In genomic region chr1:63674238-63674864, GRCh38 we compare ENCODE assay signal across 1 cellular context.
TF ChIP-seq lines count a peak whose summit lies in the region.

No MANE protein-coding gene starts in this region.

TF ChIP-seq in HepG2, 621 proteins besides CTCF, POLR2A, EP300 and RAD21 (continued from another document and continues in another):
- TF ChIP-seq ZFP90 (CRISPR knock-in tag; IDR thresholded peaks at IDR 0.05; ENCODE audit: borderline replicate concordance) (no peak; the same call in 1 of the 2 replicates), TARDBP (CRISPR knock-in tag; IDR thresholded peaks at IDR 0.05) (peak; percentile 61; the same call in 1 of the 2 replicates), ZFP91 (CRISPR knock-in tag; IDR thresholded peaks at IDR 0.05; ENCODE audit: borderline replicate concordance) (peak; percentile 98), MAFK (conservative IDR thresholded peaks at IDR 0.05 in 1 of 2, IDR thresholded peaks at IDR 0.05 in 1 of 2; ENCODE audit: low read length in 2 of 2) (0 out of 4 replicates have a peak, but pooled peaks of 1 of the 2 experiments have one; percentile 15), ZNF280D (CRISPR knock-in tag; IDR thresholded peaks at IDR 0.05) (peak; percentile 64; the same call in 1 of the 2 replicates), GABPB1 (CRISPR knock-in tag; IDR thresholded peaks at IDR 0.05) (peak; percentile 66), ZNF121 (CRISPR knock-in tag; IDR thresholded peaks at IDR 0.05) (peak; percentile 95), ATF5 (CRISPR knock-in tag; IDR thresholded peaks at IDR 0.05; ENCODE audit: low read depth) (no peak), ZNF251 (CRISPR knock-in tag; IDR thresholded peaks at IDR 0.05) (no peak), DPF2 (CRISPR knock-in tag; IDR thresholded peaks at IDR 0.05; ENCODE audit: borderline replicate concordance, low read depth) (peak; percentile 11; the same call in 1 of the 2 replicates), ZNF460 (CRISPR knock-in tag; IDR thresholded peaks at IDR 0.05; ENCODE audit: borderline replicate concordance) (no peak), FOSL1 (CRISPR knock-in tag; IDR thresholded peaks at IDR 0.05; ENCODE audit: borderline replicate concordance) (peak; percentile 83), FOXA3 (CRISPR knock-in tag; IDR thresholded peaks at IDR 0.05) (peak; percentile 47), ARID2 (CRISPR knock-in tag; IDR thresholded peaks at IDR 0.05; ENCODE audit: borderline replicate concordance) (no peak), MIER2 (CRISPR knock-in tag; IDR thresholded peaks at IDR 0.05) (peak; percentile 57; the same call in 1 of the 2 replicates), ZNF792 (CRISPR knock-in tag; IDR thresholded peaks at IDR 0.05) (no peak), ZNF781 (CRISPR knock-in tag; IDR thresholded peaks at IDR 0.05; ENCODE audit: borderline replicate concordance, not compliant biosample characterization) (peak; percentile 41), TEAD3 (CRISPR knock-in tag; optimal IDR thresholded peaks at IDR 0.05; ENCODE audit: borderline replicate concordance) (peak; percentile 80), FLYWCH1 (CRISPR knock-in tag; IDR thresholded peaks at IDR 0.05) (no peak), ZNF468 (CRISPR knock-in tag; IDR thresholded peaks at IDR 0.05) (no peak), HHEX (CRISPR knock-in tag; IDR thresholded peaks at IDR 0.05) (no peak), ASH2L (IDR thresholded peaks at IDR 0.05; ENCODE audit: insufficient read length, low read depth, low read length) (peak; percentile 54), ZNF670 (CRISPR knock-in tag; IDR thresholded peaks at IDR 0.05; ENCODE audit: borderline replicate concordance) (peak; percentile 68; the same call in 1 of the 2 replicates), ERF (CRISPR knock-in tag; IDR thresholded peaks at IDR 0.05) (peak; percentile 71), GPN1 (CRISPR knock-in tag; IDR thresholded peaks at IDR 0.05; ENCODE audit: borderline replicate concordance) (no peak), UBTF (CRISPR knock-in tag; IDR thresholded peaks at IDR 0.05) (peak; percentile 56), ZNF616 (CRISPR knock-in tag; IDR thresholded peaks at IDR 0.05; ENCODE audit: low read depth) (no peak), RFXAP (CRISPR knock-in tag; IDR thresholded peaks at IDR 0.05; ENCODE audit: borderline replicate concordance) (no peak), ZBTB33 (CRISPR knock-in tag; IDR thresholded peaks at IDR 0.05) (peak; percentile 35; the same call in 1 of the 2 replicates), ZFP36L1 (CRISPR knock-in tag; IDR thresholded peaks at IDR 0.05) (0 out of 2 replicates have a peak, but pooled peaks have one; percentile 47)
- TF ChIP-seq, protein P1, sequence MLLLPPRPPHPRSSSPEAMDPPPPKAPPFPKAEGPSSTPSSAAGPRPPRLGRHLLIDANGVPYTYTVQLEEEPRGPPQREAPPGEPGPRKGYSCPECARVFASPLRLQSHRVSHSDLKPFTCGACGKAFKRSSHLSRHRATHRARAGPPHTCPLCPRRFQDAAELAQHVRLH (CRISPR knock-in tag; IDR thresholded peaks at IDR 0.05; ENCODE audit: borderline replicate concordance, low read depth): peak; percentile 59; the same call in 1 of the 2 replicates
- TF ChIP-seq, protein P2, sequence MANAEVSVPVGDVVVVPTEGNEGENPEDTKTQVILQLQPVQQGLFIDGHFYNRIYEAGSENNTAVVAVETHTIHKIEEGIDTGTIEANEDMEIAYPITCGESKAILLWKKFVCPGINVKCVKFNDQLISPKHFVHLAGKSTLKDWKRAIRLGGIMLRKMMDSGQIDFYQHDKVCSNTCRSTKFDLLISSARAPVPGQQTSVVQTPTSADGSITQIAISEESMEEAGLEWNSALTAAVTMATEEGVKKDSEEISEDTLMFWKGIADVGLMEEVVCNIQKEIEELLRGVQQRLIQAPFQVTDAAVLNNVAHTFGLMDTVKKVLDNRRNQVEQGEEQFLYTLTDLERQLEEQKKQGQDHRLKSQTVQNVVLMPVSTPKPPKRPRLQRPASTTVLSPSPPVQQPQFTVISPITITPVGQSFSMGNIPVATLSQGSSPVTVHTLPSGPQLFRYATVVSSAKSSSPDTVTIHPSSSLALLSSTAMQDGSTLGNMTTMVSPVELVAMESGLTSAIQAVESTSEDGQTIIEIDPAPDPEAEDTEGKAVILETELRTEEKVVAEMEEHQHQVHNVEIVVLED (CRISPR knock-in tag; IDR thresholded peaks at IDR 0.05; ENCODE audit: borderline replicate concordance): 0 out of 2 replicates have a peak, but pooled peaks have one; percentile 50
- TF ChIP-seq, protein P3, sequence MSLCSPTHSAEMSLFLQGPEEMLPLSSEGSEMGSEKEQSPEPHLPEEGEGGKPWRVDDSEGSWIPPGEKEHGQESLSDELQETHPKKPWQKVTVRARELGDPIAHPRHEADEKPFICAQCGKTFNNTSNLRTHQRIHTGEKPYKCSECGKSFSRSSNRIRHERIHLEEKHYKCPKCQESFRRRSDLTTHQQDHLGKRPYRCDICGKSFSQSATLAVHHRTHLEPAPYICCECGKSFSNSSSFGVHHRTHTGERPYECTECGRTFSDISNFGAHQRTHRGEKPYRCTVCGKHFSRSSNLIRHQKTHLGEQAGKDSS (CRISPR knock-in tag; IDR thresholded peaks at IDR 0.05; ENCODE audit: borderline replicate concordance, low read depth): peak; percentile 32; the same call in 1 of the 2 replicates
- TF ChIP-seq, protein P4, sequence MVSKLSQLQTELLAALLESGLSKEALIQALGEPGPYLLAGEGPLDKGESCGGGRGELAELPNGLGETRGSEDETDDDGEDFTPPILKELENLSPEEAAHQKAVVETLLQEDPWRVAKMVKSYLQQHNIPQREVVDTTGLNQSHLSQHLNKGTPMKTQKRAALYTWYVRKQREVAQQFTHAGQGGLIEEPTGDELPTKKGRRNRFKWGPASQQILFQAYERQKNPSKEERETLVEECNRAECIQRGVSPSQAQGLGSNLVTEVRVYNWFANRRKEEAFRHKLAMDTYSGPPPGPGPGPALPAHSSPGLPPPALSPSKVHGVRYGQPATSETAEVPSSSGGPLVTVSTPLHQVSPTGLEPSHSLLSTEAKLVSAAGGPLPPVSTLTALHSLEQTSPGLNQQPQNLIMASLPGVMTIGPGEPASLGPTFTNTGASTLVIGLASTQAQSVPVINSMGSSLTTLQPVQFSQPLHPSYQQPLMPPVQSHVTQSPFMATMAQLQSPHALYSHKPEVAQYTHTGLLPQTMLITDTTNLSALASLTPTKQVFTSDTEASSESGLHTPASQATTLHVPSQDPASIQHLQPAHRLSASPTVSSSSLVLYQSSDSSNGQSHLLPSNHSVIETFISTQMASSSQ (IDR thresholded peaks at IDR 0.05; ENCODE audit: low read depth): no peak; the same call in 1 of the 2 replicates
- TF ChIP-seq, protein P4 (CRISPR knock-in tag; IDR thresholded peaks at IDR 0.05; ENCODE audit: borderline replicate concordance): peak; percentile 48; the same call in 1 of the 2 replicates
- TF ChIP-seq, protein P5, sequence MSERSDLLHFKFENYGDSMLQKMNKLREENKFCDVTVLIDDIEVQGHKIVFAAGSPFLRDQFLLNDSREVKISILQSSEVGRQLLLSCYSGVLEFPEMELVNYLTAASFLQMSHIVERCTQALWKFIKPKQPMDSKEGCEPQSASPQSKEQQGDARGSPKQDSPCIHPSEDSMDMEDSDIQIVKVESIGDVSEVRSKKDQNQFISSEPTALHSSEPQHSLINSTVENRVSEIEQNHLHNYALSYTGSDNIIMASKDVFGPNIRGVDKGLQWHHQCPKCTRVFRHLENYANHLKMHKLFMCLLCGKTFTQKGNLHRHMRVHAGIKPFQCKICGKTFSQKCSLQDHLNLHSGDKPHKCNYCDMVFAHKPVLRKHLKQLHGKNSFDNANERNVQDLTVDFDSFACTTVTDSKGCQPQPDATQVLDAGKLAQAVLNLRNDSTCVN (CRISPR knock-in tag; IDR thresholded peaks at IDR 0.05; ENCODE audit: borderline replicate concordance): peak; percentile 20; the same call in 1 of the 2 replicates
